22 cellular contexts compared by ENCODE assay signal in the genomic region with DNA sequence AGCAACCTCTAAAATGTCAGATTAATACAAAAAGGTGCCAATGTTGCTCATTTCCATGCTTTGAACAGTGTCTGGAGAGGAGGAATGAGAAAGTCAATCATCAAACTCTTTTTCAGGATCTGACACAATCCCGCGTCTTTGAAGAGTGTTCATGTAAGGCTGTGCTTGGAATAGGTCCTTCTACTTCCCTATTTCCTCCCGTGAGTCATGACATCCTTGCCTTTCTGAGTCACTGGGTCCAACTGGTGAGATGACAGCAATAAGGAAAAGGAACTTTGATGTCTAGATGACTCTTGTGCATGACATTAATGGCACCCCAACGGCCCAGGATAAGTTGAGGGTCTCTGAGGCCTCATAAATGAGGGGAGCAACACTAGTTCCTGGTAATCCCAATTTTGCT.
DNase-seq lines count a peak whose midpoint lies in the region; ATAC-seq and TF ChIP-seq lines count a peak whose summit lies in the region.
"Had no signal": no experiment of that assay in that cellular context is flagged by ENCODE, and none has a peak within 500 bp of the region (broad histone marks: within the 10 kb centered on the region; RNA-seq: fewer than 3 reads in every experiment).

No MANE protein-coding gene starts in this region.

- intact Hi-C loops in MCF 10A (cut with micrococcal nuclease) (no loop called here), mammary epithelial cell (cut with micrococcal nuclease) (no loop called here)

- POLR2A ChIA-PET in MCF 10A (lab: Yijun Ruan, JAX), result no interaction called here

- ATAC-seq in GM21723 (IDR thresholded peaks at IDR 0.05; ENCODE audit: unreplicated experiment), result no peak
- ATAC-seq: GM12878, PC-3 had no signal

- H3K4me3 ChIP-seq in mammary epithelial cell (replicated peaks in 1 of 3; ENCODE audit: insufficient read depth in 1 of 3, low read depth in 2 of 3, low read length in 3 of 3), result no peak overlapping the region
- H3K4me3 ChIP-seq in NB4 (ENCODE audit: low read depth, low read length), result no peak overlapping the region
- H3K4me3 ChIP-seq in epithelial cell of esophagus (ENCODE audit: low read length), result no peak overlapping the region
- H3K4me3 ChIP-seq: GM12878 had no signal

- no peaks in the 10 kb centered on the region for H4K20me1 ChIP-seq in mammary epithelial cell (ENCODE audit: insufficient read depth, low read length)

- no peak overlapping the region for H3K27ac Mint-ChIP-seq in MCF 10A (ENCODE audit: low read depth, unreplicated experiment)
- H3K27ac Mint-ChIP-seq: IgD-negative memory B cell; T-helper 1 cell treated with Interleukin-12 subunit alpha and Interleukin-12 subunit beta and Interleukin-4 antibody, amounts not matched to agents 30 μg/mL and 1 μg/mL, for 36 hours had no signal

- H3K36me3 Mint-ChIP-seq in MCF 10A (ENCODE audit: insufficient read depth, unreplicated experiment), result no peaks in the 10 kb centered on the region
- H3K36me3 Mint-ChIP-seq: CD14-positive monocyte, IgD-negative memory B cell had no signal

- 52% methylated on average over 4 of the region's 4 CpGs for WGBS in mammary epithelial cell (ENCODE audit: low coverage, missing lambda C conversion rate)

- H3K4me1 Mint-ChIP-seq in MCF 10A (ENCODE audit: insufficient read depth, unreplicated experiment), result no peaks in the 10 kb centered on the region
- H3K4me1 Mint-ChIP-seq: CD14-positive monocyte, IgD-negative memory B cell had no signal

- no peak overlapping the region for H3K4me2 ChIP-seq in mammary epithelial cell (ENCODE audit: insufficient read depth, low read depth, low read length)

- dilution Hi-C loops in mammary epithelial cell (cut with HindIII; ENCODE audit: low sequenced_read_pairs), result no loop called here

- H3K9me3 ChIP-seq in mammary epithelial cell (replicated peaks; ENCODE audit: insufficient read depth, low read length), result peaks cover 13% of the 10 kb centered on the region

- CTCF ChIA-PET in MCF 10A (lab: Yijun Ruan, JAX), result no interaction called here
- CTCF ChIA-PET in mammary epithelial cell (lab: Charles Lee; ENCODE audit: low non-redundant PET), result no interaction called here

- H3K27ac ChIP-seq in mammary epithelial cell (ENCODE audit: insufficient read depth, low read depth, low read length), result no peak overlapping the region

- BruUV-seq in MCF 10A (replicated peaks; lab: Mats Ljungman, UMichigan) (no TSS peak), mammary epithelial cell (replicated peaks; lab: Mats Ljungman, UMichigan) (no TSS peak)

- TF ChIP-seq CTCF in MCF 10A (IDR thresholded peaks at IDR 0.05; ENCODE audit: unreplicated experiment), result no peak
- no peak for TF ChIP-seq CTCF in mammary epithelial cell (conservative IDR thresholded peaks at IDR 0.05 in 1 of 2, IDR thresholded peaks at IDR 0.05 in 1 of 2; ENCODE audit: extremely low read depth in 1 of 2, insufficient read depth in 1 of 2, low read depth in 1 of 2, low read length in 2 of 2)
- no peak for TF ChIP-seq CTCF in NB4 (IDR thresholded peaks at IDR 0.05; ENCODE audit: low read depth, low read length)
- TF ChIP-seq CTCF in epithelial cell of esophagus (IDR thresholded peaks at IDR 0.05; ENCODE audit: insufficient read depth, low read depth, low read length, missing control alignments), result no peak

- no peak overlapping the region for H3K9ac ChIP-seq in mammary epithelial cell (ENCODE audit: insufficient read depth, low read length)

- H3K79me2 ChIP-seq in mammary epithelial cell (ENCODE audit: insufficient read depth, low read length), result no peaks in the 10 kb centered on the region

- H3K27me3 Mint-ChIP-seq in MCF 10A (ENCODE audit: insufficient read depth, unreplicated experiment), result no peaks in the 10 kb centered on the region

- peak; percentile 46 for DNase-seq in MCF 10A (ENCODE audit: unreplicated experiment)
- no peak for DNase-seq in mammary epithelial cell
- peak; percentile 4 for DNase-seq in NB4 (ENCODE audit: low read depth)
- DNase-seq in epithelial cell of esophagus (ENCODE audit: low read depth), result peak; percentile 22
- no peak for DNase-seq in NCI-H1092 treated with DMSO at 0.1 percent for 48 hours (lab: John Stamatoyannopoulos, UW)
- no peak for DNase-seq in C1 segment of cervical spinal cord (lab: John Stamatoyannopoulos, UW)
- DNase-seq in amygdala (lab: John Stamatoyannopoulos, UW), result no peak
- DNase-seq: DMS79 treated with DMSO at 0.1 percent for 48 hours, H7, MM.1S, NCI-H1417 treated with DMSO at 0.1 percent for 48 hours, NCI-H187, NCI-H446, NCI-H526 treated with DMSO at 0.1 percent for 48 hours, PC-3, RPMI8226, SHP77 had no signal

- no peak for TF ChIP-seq POLR2A in NB4 (IDR thresholded peaks at IDR 0.05; ENCODE audit: extremely low read depth, insufficient read length)

- no peak overlapping the region for H3K4me3 Mint-ChIP-seq in MCF 10A (ENCODE audit: unreplicated experiment)
- H3K4me3 Mint-ChIP-seq: CD14-positive monocyte; IgD-negative memory B cell; T-helper 1 cell treated with Interleukin-12 subunit alpha and Interleukin-12 subunit beta and Interleukin-4 antibody, amounts not matched to agents 30 μg/mL and 1 μg/mL, for 36 hours had no signal

- H3K36me3 ChIP-seq in mammary epithelial cell (ENCODE audit: insufficient read depth, low read length), result no peaks in the 10 kb centered on the region

- H3K27me3 ChIP-seq in mammary epithelial cell (ENCODE audit: insufficient read depth, low read length), result peaks cover 2% of the 10 kb centered on the region

- H3K4me1 ChIP-seq in mammary epithelial cell (ENCODE audit: insufficient read depth, low read length), result no peaks in the 10 kb centered on the region

- no peak overlapping the region for H2AFZ ChIP-seq in mammary epithelial cell (ENCODE audit: low read depth, low read length)

- no peaks in the 10 kb centered on the region for H3K9me3 Mint-ChIP-seq in MCF 10A (ENCODE audit: unreplicated experiment)

- in situ Hi-C loops in mammary epithelial cell (cut with MboI; ENCODE audit: low sequenced_read_pairs in 2 of 2), result no loop called here

Comparison
In these comparisons a context has a peak if more than half of its experiments do, and no peak if none do; other contexts are left out.
1. DNase-seq: peak in MCF 10A (single experiment), NB4 (single experiment) and epithelial cell of esophagus (single experiment); none in mammary epithelial cell (single experiment), NCI-H1092 treated with DMSO at 0.1 percent for 48 hours (single experiment), C1 segment of cervical spinal cord (0 of 14) and amygdala (0 of 56).